Comparison of ENCODE assay signal across 1 cellular context in genomic region chr18:48393170-48393569, GRCh38.
TF ChIP-seq lines count a peak whose summit lies in the region.

No MANE protein-coding gene starts in this region.

TF ChIP-seq in WTC11, 78 proteins besides CTCF, POLR2A, EP300 and RAD21 (continued from another document):
- TF ChIP-seq ZNF512 (CRISPR knock-in tag; IDR thresholded peaks at IDR 0.05; ENCODE audit: borderline replicate concordance) (no peak), IRF2 (CRISPR knock-in tag; IDR thresholded peaks at IDR 0.05; ENCODE audit: borderline replicate concordance, low read depth) (no peak), STAT6 (CRISPR knock-in tag; conservative IDR thresholded peaks at IDR 0.05; ENCODE audit: low read depth) (no peak), ZNF671 (CRISPR knock-in tag; IDR thresholded peaks at IDR 0.05) (no peak), ZSCAN18 (CRISPR knock-in tag; IDR thresholded peaks at IDR 0.05) (no peak), ELF4 (CRISPR knock-in tag; IDR thresholded peaks at IDR 0.05; ENCODE audit: low read depth) (no peak), SP1 (CRISPR knock-in tag; conservative IDR thresholded peaks at IDR 0.05) (no peak), FOXJ3 (CRISPR knock-in tag; IDR thresholded peaks at IDR 0.05; ENCODE audit: borderline replicate concordance) (no peak)
